23 cellular contexts compared by ENCODE assay signal in genomic region chr18:74724186-74724585, GRCh38.
DNase-seq lines count a peak whose midpoint lies in the region; ATAC-seq and TF ChIP-seq lines count a peak whose summit lies in the region.
"Had no signal": no experiment of that assay in that cellular context is flagged by ENCODE, and none has a peak within 500 bp of the region (broad histone marks: within the 10 kb centered on the region; RNA-seq: fewer than 3 reads in every experiment).

No MANE protein-coding gene starts in this region.

- TF ChIP-seq CTCF in ascending aorta (IDR thresholded peaks at IDR 0.05) = no peak

- H3K9me3 ChIP-seq in GM23248 (ENCODE audit: low read depth) (no peaks in the 10 kb centered on the region), adipocyte (ENCODE audit: control insufficient read depth, low read length) (no peaks in the 10 kb centered on the region), ascending aorta (no peaks in the 10 kb centered on the region)
- H3K9me3 ChIP-seq: A549, SJSA1 had no signal

- H3F3A ChIP-seq in GM23248 (ENCODE audit: insufficient read depth) = peaks cover 28% of the 10 kb centered on the region

- no peak overlapping the region for H3K4me2 ChIP-seq in GM23248 (ENCODE audit: unreplicated experiment)
- H3K4me2 ChIP-seq: A549 had no signal

- H3K4me3 ChIP-seq in GM23248 (no peak overlapping the region), adipocyte (ENCODE audit: low read length) (no peak overlapping the region), ascending aorta (no peak overlapping the region)
- H3K4me3 ChIP-seq: A549, left lung, SJSA1 had no signal

- H3K27ac ChIP-seq in GM23248 (no peak overlapping the region), ascending aorta (no peak overlapping the region)
- H3K27ac ChIP-seq: A549, left lung, SJSA1, VCaP had no signal

- H3K9me2 ChIP-seq in GM23248 (ENCODE audit: insufficient read depth) = no peaks in the 10 kb centered on the region

- no peak overlapping the region for H2AFZ ChIP-seq in GM23248

- WGBS in GM23248 (ENCODE audit: low coverage in 1 of 2, low lambda C conversion rate in 2 of 2, missing lambda C conversion rate in 2 of 2), 2 experiments = 94 to 98% methylated on average over 1 of the region's 1 CpG

- intact Hi-C loops in ascending aorta (cut with DNase I) = no loop called here

- H3K4me1 ChIP-seq in GM23248 (ENCODE audit: insufficient read depth) (peaks cover 35% of the 10 kb centered on the region), adipocyte (ENCODE audit: control insufficient read depth, insufficient read depth, low read length) (peaks cover 20% of the 10 kb centered on the region), ascending aorta (no peaks in the 10 kb centered on the region)
- H3K4me1 ChIP-seq: A549, SJSA1 had no signal

- no peaks in the 10 kb centered on the region for H4K20me1 ChIP-seq in GM23248 (ENCODE audit: insufficient read depth)

- H3K9ac ChIP-seq in GM23248 (no peak overlapping the region), adipocyte (ENCODE audit: low read length) (no peak overlapping the region)

- no peak for ATAC-seq in HG03039 (IDR thresholded peaks at IDR 0.05; ENCODE audit: unreplicated experiment)
- ATAC-seq: A549; activated T-helper 17 cell treated with anti-CD3 and anti-CD28 coated beads, Interleukin-2, amount 50 U/mL, for 72 hours; left lung; sciatic nerve; T-helper 17 cell had no signal

- in situ Hi-C loops in GM23248 (cut with MboI) = no loop called here

- H3K36me3 ChIP-seq in GM23248 (ENCODE audit: low read depth) (no peaks in the 10 kb centered on the region), adipocyte (ENCODE audit: control insufficient read depth, insufficient read depth, low read length, severe bottlenecking) (no peaks in the 10 kb centered on the region), ascending aorta (no peaks in the 10 kb centered on the region)
- H3K36me3 ChIP-seq: left lung, SJSA1 had no signal

- peak; percentile 60 for DNase-seq in AG08395 (ENCODE audit: low spot score)
- peak; percentile 81 for DNase-seq in GM23248
- DNase-seq in adipocyte (ENCODE audit: low read depth) = peak; percentile 82
- DNase-seq in fibroblast of the conjunctiva (ENCODE audit: low read depth) = peak; percentile 56
- no peak for DNase-seq in NCI-H2107 treated with DMSO at 0.1 percent for 48 hours (lab: John Stamatoyannopoulos, UW; ENCODE audit: unreplicated experiment)
- DNase-seq in ascending aorta (ENCODE audit: low spot score in 2 of 2) = no peak
- no peak for DNase-seq in activated effector memory CD4-positive, alpha-beta T cell treated with anti-CD3 and anti-CD28 coated beads, Interleukin-2, amount 50 U/mL, for 16 hours
- DNase-seq: activated CD4-positive, alpha-beta T cell treated with anti-CD3 and anti-CD28 coated beads, Interleukin-2, amount 10 ng/mL, durations not matched to agents 7 days and 5 days; activated naive CD8-positive, alpha-beta T cell treated with anti-CD3 and anti-CD28 coated beads for 36 hours; CD8-positive, alpha-beta memory T cell; H7; left lung; midbrain; NCI-H1417; NCI-H2171; NCI-H748 treated with DMSO at 0.1 percent for 48 hours; T-helper 17 cell had no signal

- H3K27me3 ChIP-seq in GM23248 (replicated peaks; ENCODE audit: insufficient read depth) = no peaks in the 10 kb centered on the region
- H3K27me3 ChIP-seq in adipocyte (replicated peaks; ENCODE audit: control insufficient read depth, insufficient read depth, low read length) = no peaks in the 10 kb centered on the region
- H3K27me3 ChIP-seq in ascending aorta = no peaks in the 10 kb centered on the region
- H3K27me3 ChIP-seq: left lung, SJSA1 had no signal

- H3K79me2 ChIP-seq in GM23248 (ENCODE audit: insufficient read depth) = peaks cover 6% of the 10 kb centered on the region; the same call in 1 of the 2 replicates

Comparison
In these comparisons a context has a peak if more than half of its experiments do, and no peak if none do; other contexts are left out.
1. DNase-seq: peak in AG08395 (single experiment), GM23248 (single experiment), adipocyte (single experiment) and fibroblast of the conjunctiva (single experiment); none in NCI-H2107 treated with DMSO at 0.1 percent for 48 hours (single experiment), ascending aorta (0 of 2) and activated effector memory CD4-positive, alpha-beta T cell treated with anti-CD3 and anti-CD28 coated beads, Interleukin-2, amount 50 U/mL, for 16 hours (single experiment).